In genomic region chrX:119393144-119393543, GRCh38 we compare ENCODE assay signal across 28 cellular contexts.
"Had no signal": no experiment of that assay in that cellular context is flagged by ENCODE, and none has a peak within 500 bp of the region (broad histone marks: within the 10 kb centered on the region; RNA-seq: fewer than 3 reads in every experiment).

No MANE protein-coding gene starts in this region.

- ATAC-seq: effector memory CD8-positive, alpha-beta T cell; esophagus mucosa; foreskin keratinocyte; gastrocnemius medialis; gastroesophageal sphincter; heart left ventricle; heart right ventricle had no signal

- H3K4me1 ChIP-seq: colonic mucosa, foreskin keratinocyte, gastrocnemius medialis had no signal

- FAIRE-seq: colon, endometrium, endothelial cell of umbilical vein, frontal cortex had no signal

- H3K9me3 ChIP-seq: colonic mucosa, esophagus muscularis mucosa, esophagus squamous epithelium, gastrocnemius medialis, gastroesophageal sphincter, heart right ventricle had no signal

- H3K27me3 ChIP-seq: colonic mucosa, esophagus muscularis mucosa, esophagus squamous epithelium, foreskin keratinocyte, gastrocnemius medialis, gastroesophageal sphincter, heart right ventricle had no signal

- H3K27ac ChIP-seq: colonic mucosa, coronary artery, dorsolateral prefrontal cortex, epithelial cell of prostate, esophagus muscularis mucosa, esophagus squamous epithelium, foreskin keratinocyte, gastrocnemius medialis, gastroesophageal sphincter, heart left ventricle, heart right ventricle had no signal

- DNase-seq: colonic mucosa; cortex of kidney; dermis blood vessel endothelial cell; dorsolateral prefrontal cortex; effector CD4-positive, alpha-beta T cell; effector CD8-positive, alpha-beta T cell; effector memory CD4-positive, alpha-beta T cell; effector memory CD8-positive, alpha-beta T cell; endodermal cell; erythroblast; esophagus squamous epithelium; foreskin fibroblast; foreskin keratinocyte; foreskin melanocyte; gastrocnemius medialis; glutamatergic neuron; head of caudate nucleus; heart left ventricle; heart right ventricle had no signal

- H3K4me3 ChIP-seq: colonic mucosa, coronary artery, dorsolateral prefrontal cortex, esophagus muscularis mucosa, esophagus squamous epithelium, gastrocnemius medialis, gastroesophageal sphincter, heart left ventricle, heart right ventricle had no signal

- H3K36me3 ChIP-seq: colonic mucosa, esophagus muscularis mucosa, esophagus squamous epithelium, gastrocnemius medialis, gastroesophageal sphincter, heart left ventricle, heart right ventricle had no signal
